ENCODE assay signal across 30 cellular contexts in genomic region chr14:20190596-20190995, GRCh38. TPM values are rescaled to one million over a fixed set of nuclear protein-coding genes. Genes with fewer than 3 reads are reported as not detected.
DNase-seq lines count a peak whose midpoint lies in the region; ATAC-seq, FAIRE-seq and TF ChIP-seq lines count a peak whose summit lies in the region.
"Had no signal": no experiment of that assay in that cellular context is flagged by ENCODE, and none has a peak within 500 bp of the region (broad histone marks: within the 10 kb centered on the region; RNA-seq: fewer than 3 reads in every experiment).

A gene with protein sequence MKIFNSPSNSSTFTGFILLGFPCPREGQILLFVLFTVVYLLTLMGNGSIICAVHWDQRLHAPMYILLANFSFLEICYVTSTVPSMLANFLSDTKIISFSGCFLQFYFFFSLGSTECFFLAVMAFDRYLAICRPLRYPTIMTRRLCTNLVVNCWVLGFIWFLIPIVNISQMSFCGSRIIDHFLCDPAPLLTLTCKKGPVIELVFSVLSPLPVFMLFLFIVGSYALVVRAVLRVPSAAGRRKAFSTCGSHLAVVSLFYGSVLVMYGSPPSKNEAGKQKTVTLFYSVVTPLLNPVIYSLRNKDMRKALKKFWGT (plus strand): TSS chr14:20190896. CDS start chr14:20197438, 6,542 bp downstream.

- no peak within 1 kb of the TSS for H3K4me3 Mint-ChIP-seq in stimulated activated memory B cell treated with anti-CD40 and anti-IgM and Interleukin-4, amounts not matched to agents 10 μg/mL and 1 μg/mL and 100 μg/mL, for 72 hours
- H3K4me3 Mint-ChIP-seq: CD14-positive monocyte; CD4-positive, alpha-beta memory T cell; CD4-positive, CD25-positive, alpha-beta regulatory T cell; CD8-positive, alpha-beta memory T cell had no signal

- H3K27ac ChIP-seq in RWPE2 (ENCODE audit: poor library complexity, severe bottlenecking): no peak within 1 kb of the TSS
- no peak within 1 kb of the TSS for H3K27ac ChIP-seq in K562 (ENCODE audit: extremely low read depth, low read depth, low read length)
- no peak within 1 kb of the TSS for H3K27ac ChIP-seq in testis
- H3K27ac ChIP-seq: BLaER1 had no signal

- no peaks in the 10 kb centered on the region for H4K20me1 ChIP-seq in K562 (replicated peaks; ENCODE audit: control insufficient read depth, insufficient read depth, low read length)
- H4K20me1 ChIP-seq: BLaER1 had no signal

- H3K27me3 ChIP-seq in RWPE2 (ENCODE audit: insufficient read depth, poor library complexity, severe bottlenecking) (peaks cover 29% of the 10 kb centered on the region), K562 (ENCODE audit: control insufficient read depth in 2 of 2, insufficient read depth in 2 of 2, low read length in 2 of 2) (no peaks in the 10 kb centered on the region), testis (no peaks in the 10 kb centered on the region)
- H3K27me3 ChIP-seq: BE2C, BLaER1 had no signal

- TF ChIP-seq POLR2A in K562 (conservative IDR thresholded peaks at IDR 0.05) (no peak), testis (IDR thresholded peaks at IDR 0.05) (no peak)

- POLR2A ChIA-PET in K562 (lab: Yijun Ruan, JAX): interaction anchor here (0.8 kb wide), 1 partner anchor 10 kb away, joined by 4 read pairs; no protein-coding TSS in a partner anchor

- H3K9ac ChIP-seq in K562 (ENCODE audit: insufficient read depth in 1 of 2, low read depth in 2 of 2, low read length in 2 of 2): no peak within 1 kb of the TSS
- H3K9ac ChIP-seq: BLaER1 had no signal

- WGBS in K562 (ENCODE audit: insufficient coverage, low coverage, missing lambda C conversion rate): 33% methylated on average over 1 of the region's 1 CpG
- 47 to 75% methylated on average over 1 of the region's 1 CpG for whole genome bisulfite sequencing in testis, 2 donors

- in situ Hi-C loops in K562 (cut with MboI): no loop called here

- no peaks in the 10 kb centered on the region for H3K79me2 ChIP-seq in K562 (ENCODE audit: control insufficient read depth, insufficient read depth, low read length)

- intact Hi-C loops in K562 (cut with micrococcal nuclease) (no loop called here), testis (cut with DNase I; ENCODE audit: low total_unique reads) (no loop called here)

- TF ChIP-seq EP300 in K562 (IDR thresholded peaks at IDR 0.05; ENCODE audit: low read length): no peak

- TF ChIP-seq RAD21 in K562 (CRISPR knock-in tag; conservative IDR thresholded peaks at IDR 0.05 in 1 of 2, IDR thresholded peaks at IDR 0.05 in 1 of 2): no peak

- CTCF ChIA-PET in K562 (lab: Yijun Ruan, JAX; ENCODE audit: low intra/inter-chr PET ratio): no interaction called here

- H3K4me2 ChIP-seq in K562 (ENCODE audit: insufficient read depth, low read length): no peak within 1 kb of the TSS
- H3K4me2 ChIP-seq: BLaER1 had no signal

- H3K9me3 ChIP-seq in RWPE2 (ENCODE audit: severe bottlenecking): no peaks in the 10 kb centered on the region
- no peaks in the 10 kb centered on the region for H3K9me3 ChIP-seq in K562 (replicated peaks; ENCODE audit: control insufficient read depth, insufficient read depth, low read depth, low read length)
- no peaks in the 10 kb centered on the region for H3K9me3 ChIP-seq in testis
- H3K9me3 ChIP-seq: BE2C, BLaER1 had no signal

- no peak for DNase-seq in RWPE2 (ENCODE audit: low spot score)
- no peak for DNase-seq in K562 (ENCODE audit: extremely low read depth in 1 of 4, low spot score in 3 of 4)
- DNase-seq in testis: no peak
- DNase-seq: 8988T; ACHN; BE2C; C1 segment of cervical spinal cord; CD4-positive, alpha-beta memory T cell; CD4-positive, CD25-positive, alpha-beta regulatory T cell; CD8-positive, alpha-beta memory T cell; COR-L47; DMS 273 treated with DMSO at 0.1 percent for 48 hours; DMS153; DMS53; DMS79; DND-41; EL; GDM1 had no signal

- H3K9me1 ChIP-seq in K562 (ENCODE audit: control insufficient read depth, insufficient read depth, low read length): no peaks in the 10 kb centered on the region

- no peaks in the 10 kb centered on the region for H3K36me3 ChIP-seq in RWPE2 (ENCODE audit: low read depth)
- no peaks in the 10 kb centered on the region for H3K36me3 ChIP-seq in K562 (ENCODE audit: control insufficient read depth, insufficient read depth, low read length)
- no peaks in the 10 kb centered on the region for H3K36me3 ChIP-seq in testis (ENCODE audit: low read depth, missing control alignments)
- H3K36me3 ChIP-seq: BE2C, BLaER1 had no signal

- no peaks in the 10 kb centered on the region for H3K9me3 Mint-ChIP-seq in stimulated activated memory B cell treated with anti-CD40 and anti-IgM and Interleukin-4, amounts not matched to agents 10 μg/mL and 1 μg/mL and 100 μg/mL, for 72 hours
- H3K9me3 Mint-ChIP-seq: CD4-positive, CD25-positive, alpha-beta regulatory T cell had no signal

- no TSS peak for BruUV-seq in K562 (replicated peaks; lab: Mats Ljungman, UMichigan)

- TF ChIP-seq CTCF in RWPE2 (IDR thresholded peaks at IDR 0.05; ENCODE audit: poor library complexity, severe bottlenecking) (no peak), K562 (IDR thresholded peaks at IDR 0.05 in 2 of 3, conservative IDR thresholded peaks at IDR 0.05 in 1 of 3; ENCODE audit: insufficient read depth in 2 of 3, low read depth in 1 of 3, low read length in 3 of 3) (no peak), testis (IDR thresholded peaks at IDR 0.05) (no peak)

- ATAC-seq in RWPE2 (ENCODE audit: low read depth): 0 out of 3 replicates have a peak, but pooled peaks have one; percentile 23
- ATAC-seq in K562: peak; percentile 37; the same call in 1 of the 3 replicates
- peak; percentile 27 for ATAC-seq in stimulated activated memory B cell treated with anti-CD40 and anti-IgM and Interleukin-4, amounts not matched to agents 10 μg/mL and 1 μg/mL and 100 μg/mL, for 72 hours
- no peak for ATAC-seq in HG02759 (IDR thresholded peaks at IDR 0.05; ENCODE audit: unreplicated experiment)
- ATAC-seq: GM12878 had no signal

- H3K27ac Mint-ChIP-seq in stimulated activated memory B cell treated with anti-CD40 and anti-IgM and Interleukin-4, amounts not matched to agents 10 μg/mL and 1 μg/mL and 100 μg/mL, for 72 hours: no peak within 1 kb of the TSS
- H3K27ac Mint-ChIP-seq: CD14-positive monocyte; CD4-positive, CD25-positive, alpha-beta regulatory T cell; CD8-positive, alpha-beta memory T cell had no signal

- H3K4me1 ChIP-seq in RWPE2 (ENCODE audit: insufficient read depth, poor library complexity, severe bottlenecking) (no peaks in the 10 kb centered on the region), K562 (replicated peaks in 1 of 2; ENCODE audit: control insufficient read depth in 2 of 2, insufficient read depth in 2 of 2, low read length in 2 of 2) (peaks cover 4 to 6% of the 10 kb centered on the region in 2 experiments; a peak in 3 of 5 replicates), testis (no peaks in the 10 kb centered on the region)
- H3K4me1 ChIP-seq: BE2C, BLaER1 had no signal

- H2AFZ ChIP-seq in K562 (ENCODE audit: low read depth, low read length): 0 out of 2 replicates have a peak within 1 kb of the TSS, but pooled peaks have one; percentile 24

- no peaks in the 10 kb centered on the region for H3K36me3 Mint-ChIP-seq in stimulated activated memory B cell treated with anti-CD40 and anti-IgM and Interleukin-4, amounts not matched to agents 10 μg/mL and 1 μg/mL and 100 μg/mL, for 72 hours
- H3K36me3 Mint-ChIP-seq: CD14-positive monocyte; CD4-positive, alpha-beta memory T cell; CD4-positive, CD25-positive, alpha-beta regulatory T cell; CD8-positive, alpha-beta memory T cell had no signal

- H3K4me3 ChIP-seq in RWPE2 (ENCODE audit: severe bottlenecking): no peak within 1 kb of the TSS
- H3K4me3 ChIP-seq in K562: no peak within 1 kb of the TSS
- no peak within 1 kb of the TSS for H3K4me3 ChIP-seq in testis
- H3K4me3 ChIP-seq: BLaER1, GM12878 had no signal

- H3K4me1 Mint-ChIP-seq in stimulated activated memory B cell treated with anti-CD40 and anti-IgM and Interleukin-4, amounts not matched to agents 10 μg/mL and 1 μg/mL and 100 μg/mL, for 72 hours: no peaks in the 10 kb centered on the region
- H3K4me1 Mint-ChIP-seq: CD8-positive, alpha-beta memory T cell had no signal

- peaks cover 31% of the 10 kb centered on the region for H3K27me3 Mint-ChIP-seq in stimulated activated memory B cell treated with anti-CD40 and anti-IgM and Interleukin-4, amounts not matched to agents 10 μg/mL and 1 μg/mL and 100 μg/mL, for 72 hours

- no peak for FAIRE-seq in K562 (lab: Jason Lieb, UNC)
- FAIRE-seq: A204.1, GM12878, GM12892, GM18507 had no signal

TF ChIP-seq in K562, 482 proteins besides CTCF, POLR2A, EP300 and RAD21 (continues in another document):
- no peak for TF ChIP-seq PKNOX1 (IDR thresholded peaks at IDR 0.05)

RNA-seq across cellular contexts. Expression of the gene that starts here (rescaled TPM):
- not detected in 2 replicates for total RNA-seq in K562 (2011; cell fraction: chromatin; rRNA removed; ENCODE audit: low replicate concordance)
- not detected in 2 replicates for total RNA-seq in K562 (2011; cell fraction: nucleolus; rRNA removed)
- not detected in 2 replicates for total RNA-seq in K562 (2011; cell fraction: nucleoplasm; rRNA removed)
- not detected in 2 replicates for total RNA-seq in K562 (2014; rRNA removed)
- not detected in 2 replicates for total RNA-seq in K562 (2014; rRNA removed; fragmentation: Illumina TruSeq; extraction: Trizol)
- not detected in 2 replicates for total RNA-seq in K562 (2015; rRNA removed; fragmentation: Illumina TruSeq; extraction: Trizol)
- total RNA-seq in K562 (2021): not detected in 2 replicates
- polyA plus RNA-seq in K562 (2011; rRNA removed): not detected in 2 replicates
- not detected in 2 replicates for polyA plus RNA-seq in K562 (2011; cell fraction: cytosol; rRNA removed)
- polyA plus RNA-seq in K562 (2011; cell fraction: nucleus; rRNA removed): not detected in 2 replicates
- polyA plus RNA-seq in K562 (2012): not detected in 2 replicates
- not detected in 2 replicates for polyA plus RNA-seq in K562 (2014; fragmentation: Illumina TruSeq; extraction: Trizol)
- polyA plus RNA-seq in K562 (2014; fragmentation: Nextera tagmentation; extraction: Ambion mirVana): not detected
- not detected in 2 replicates for polyA plus RNA-seq in K562 (2014; rRNA removed)
- not detected in 2 replicates for polyA minus RNA-seq in K562 (2011; rRNA and poly(A)+ RNA removed)
- not detected in 2 replicates for polyA minus RNA-seq in K562 (2011; cell fraction: cytosol; rRNA and poly(A)+ RNA removed)
- not detected in 2 replicates for polyA minus RNA-seq in K562 (2011; cell fraction: nucleus; rRNA and poly(A)+ RNA removed)
- total RNA-seq in testis: not detected
- not detected for polyA plus RNA-seq in testis (ENCODE audit: insufficient read depth, low read depth, low replicate concordance)
- total RNA-seq: A673; CD4-positive, alpha-beta memory T cell; CD4-positive, CD25-positive, alpha-beta regulatory T cell; CD8-positive, alpha-beta memory T cell; Daoy; G401; GM12878 had no signal
- polyA plus RNA-seq: AG04450; CD14-positive monocyte; CD4-positive, alpha-beta memory T cell; CD4-positive, CD25-positive, alpha-beta regulatory T cell; CD8-positive, alpha-beta memory T cell had no signal

Comparison
In these comparisons a context has a peak if more than half of its experiments do, and no peak if none do; other contexts are left out.
1. Peak in ATAC-seq in K562; RNA of the gene not detected or under 1 TPM.